ENCODE assay signal across 6 cellular contexts in genomic region chr15:40436892-40437753, GRCh38. TPM values are rescaled to one million over a fixed set of nuclear protein-coding genes. Genes with fewer than 3 reads are reported as not detected.
DNase-seq lines count a peak whose midpoint lies in the region; ATAC-seq and TF ChIP-seq lines count a peak whose summit lies in the region.

No MANE protein-coding gene starts in this region.

- H3K36me3 ChIP-seq in MM.1S (replicated peaks; ENCODE audit: insufficient read depth, low read length) (no peaks in the 10 kb centered on the region), rectal smooth muscle tissue (ENCODE audit: control insufficient read depth, insufficient read depth, low read length) (no peaks in the 10 kb centered on the region), body of pancreas (replicated peaks in 1 of 2; ENCODE audit: insufficient read depth in 1 of 2, low read depth in 2 of 2) (no peaks in the 10 kb centered on the region)

- no peaks in the 10 kb centered on the region for H3K9me3 Mint-ChIP-seq in chondrocyte (ENCODE audit: low read depth)

- H3K4me3 ChIP-seq in MM.1S (ENCODE audit: low read length) (no peak overlapping the region; the same call in 1 of the 2 replicates), rectal smooth muscle tissue (ENCODE audit: low read length) (peak overlapping the region; percentile 53), body of pancreas (no peak overlapping the region)

- H3K4me2 ChIP-seq in MM.1S (ENCODE audit: low read depth, low read length) = peak overlapping the region; percentile 84; the same call in 1 of the 2 replicates

- H3K4me3 Mint-ChIP-seq in chondrocyte (ENCODE audit: unreplicated experiment) = peak overlapping the region; percentile 68

- TF ChIP-seq CTCF in MM.1S (IDR thresholded peaks at IDR 0.05; ENCODE audit: low read length) = no peak
- TF ChIP-seq CTCF in chondrocyte (IDR thresholded peaks at IDR 0.05) = no peak
- TF ChIP-seq CTCF in omental fat pad (IDR thresholded peaks at IDR 0.05) = no peak
- TF ChIP-seq CTCF in body of pancreas (IDR thresholded peaks at IDR 0.05) = no peak

- intact Hi-C loops in body of pancreas (cut with DNase I) = no loop called here

- H3K36me3 Mint-ChIP-seq in chondrocyte (ENCODE audit: low read depth) = no peaks in the 10 kb centered on the region

- H3K79me2 ChIP-seq in MM.1S (ENCODE audit: low read length) = peaks cover 5% of the 10 kb centered on the region

- H3K27ac ChIP-seq in MM.1S (ENCODE audit: low read length) (no peak overlapping the region), rectal smooth muscle tissue (ENCODE audit: low read depth, low read length) (no peak overlapping the region), body of pancreas (no peak overlapping the region)

- H3K9me3 ChIP-seq in MM.1S (replicated peaks; ENCODE audit: insufficient read depth, low read length) (no peaks in the 10 kb centered on the region), body of pancreas (no peaks in the 10 kb centered on the region)

- ATAC-seq in GM21526 (IDR thresholded peaks at IDR 0.05; ENCODE audit: low FRiP score, unreplicated experiment) = no peak
- no peak for ATAC-seq in omental fat pad (ENCODE audit: low FRiP score)
- ATAC-seq in body of pancreas = no peak

- DNase-seq in MM.1S (no peak), chondrocyte (ENCODE audit: low spot score) (no peak), omental fat pad (ENCODE audit: low spot score) (no peak), body of pancreas (no peak)

- no peaks in the 10 kb centered on the region for H3K9me2 ChIP-seq in MM.1S (replicated peaks; ENCODE audit: insufficient read depth, low read length)

- peak overlapping the region; percentile 62; the same call in 1 of the 2 replicates for H2AFZ ChIP-seq in MM.1S (ENCODE audit: low read length)

- peaks cover 22% of the 10 kb centered on the region for H3K27me3 Mint-ChIP-seq in chondrocyte (ENCODE audit: low read depth)

- no peak overlapping the region for H3K27ac Mint-ChIP-seq in chondrocyte (ENCODE audit: unreplicated experiment)

- H4K20me1 ChIP-seq in MM.1S (ENCODE audit: insufficient read depth, low read length) = no peaks in the 10 kb centered on the region

- H3F3A ChIP-seq in MM.1S (ENCODE audit: insufficient read depth, low read length) = peaks cover 12% of the 10 kb centered on the region

- no peaks in the 10 kb centered on the region for H3K4me1 ChIP-seq in MM.1S (ENCODE audit: low read length)
- H3K4me1 ChIP-seq in rectal smooth muscle tissue (ENCODE audit: control insufficient read depth, insufficient read depth, low read length) = peaks cover 4% of the 10 kb centered on the region
- peaks cover 35% of the 10 kb centered on the region for H3K4me1 ChIP-seq in body of pancreas

- TF ChIP-seq POLR2A in body of pancreas (IDR thresholded peaks at IDR 0.05) = no peak

- no peak overlapping the region for H3K9ac ChIP-seq in MM.1S (ENCODE audit: low read length)
- no peak overlapping the region for H3K9ac ChIP-seq in rectal smooth muscle tissue (ENCODE audit: low read length)

- 41 to 59% methylated on average over 16 to 17 of the region's 17 CpGs for WGBS in body of pancreas, 2 donors

- peaks cover 33% of the 10 kb centered on the region for H3K27me3 ChIP-seq in MM.1S (replicated peaks; ENCODE audit: insufficient read depth, low read length)
- H3K27me3 ChIP-seq in rectal smooth muscle tissue (ENCODE audit: control insufficient read depth, insufficient read depth, low read length) = peaks cover 34% of the 10 kb centered on the region
- H3K27me3 ChIP-seq in body of pancreas = no peaks in the 10 kb centered on the region

- H3K4me1 Mint-ChIP-seq in chondrocyte (ENCODE audit: low read depth) = peaks cover 42% of the 10 kb centered on the region

RNA-seq across cellular contexts. Expression of gene BAHD1, which starts 3.6 kb away (rescaled TPM):
- total RNA-seq in chondrocyte (24.4 to 26.4 TPM (median 24.8 TPM) in 3 replicates), omental fat pad (10 to 100 TPM in 3 of 4 donors, 1 to 10 TPM in 1; 9.7 to 17.4 (median 11.4) TPM), body of pancreas (10 to 100 TPM; 10.1 to 16.2 TPM)

RNA-seq across cellular contexts. Expression of gene IVD, which starts 31.5 kb away (rescaled TPM):
- total RNA-seq in chondrocyte = 42.0 to 58.9 TPM (median 42.5 TPM) in 3 replicates
- 10 to 100 TPM; 45.0 to 63.5 (median 54.2) TPM for total RNA-seq in omental fat pad
- 10 to 100 TPM; 30.3 to 34.0 TPM for total RNA-seq in body of pancreas

RNA-seq across cellular contexts. Expression of gene CHST14, which starts 33.7 kb away (rescaled TPM):
- total RNA-seq in chondrocyte = 45.4 to 46.2 TPM (median 45.7 TPM) in 3 replicates
- total RNA-seq in omental fat pad = 10 to 100 TPM in 3 of 4 donors, 1 to 10 TPM in 1; 6.6 to 17.8 (median 10.1) TPM
- 1 to 10 TPM; 4.7 to 8.6 TPM for total RNA-seq in body of pancreas

RNA-seq across cellular contexts. Expression of gene KNSTRN, which starts 54.6 kb away (rescaled TPM):
- total RNA-seq in chondrocyte (20.9 to 28.4 TPM (median 27.9 TPM) in 3 replicates), omental fat pad (10 to 100 TPM in 2 of 4 donors, 1 to 10 TPM in 2; 5.8 to 16.0 (median 11.9) TPM), body of pancreas (1 to 10 TPM; 3.3 to 5.7 TPM)
